ENCODE assay signal across 8 cellular contexts in the genomic region with DNA sequence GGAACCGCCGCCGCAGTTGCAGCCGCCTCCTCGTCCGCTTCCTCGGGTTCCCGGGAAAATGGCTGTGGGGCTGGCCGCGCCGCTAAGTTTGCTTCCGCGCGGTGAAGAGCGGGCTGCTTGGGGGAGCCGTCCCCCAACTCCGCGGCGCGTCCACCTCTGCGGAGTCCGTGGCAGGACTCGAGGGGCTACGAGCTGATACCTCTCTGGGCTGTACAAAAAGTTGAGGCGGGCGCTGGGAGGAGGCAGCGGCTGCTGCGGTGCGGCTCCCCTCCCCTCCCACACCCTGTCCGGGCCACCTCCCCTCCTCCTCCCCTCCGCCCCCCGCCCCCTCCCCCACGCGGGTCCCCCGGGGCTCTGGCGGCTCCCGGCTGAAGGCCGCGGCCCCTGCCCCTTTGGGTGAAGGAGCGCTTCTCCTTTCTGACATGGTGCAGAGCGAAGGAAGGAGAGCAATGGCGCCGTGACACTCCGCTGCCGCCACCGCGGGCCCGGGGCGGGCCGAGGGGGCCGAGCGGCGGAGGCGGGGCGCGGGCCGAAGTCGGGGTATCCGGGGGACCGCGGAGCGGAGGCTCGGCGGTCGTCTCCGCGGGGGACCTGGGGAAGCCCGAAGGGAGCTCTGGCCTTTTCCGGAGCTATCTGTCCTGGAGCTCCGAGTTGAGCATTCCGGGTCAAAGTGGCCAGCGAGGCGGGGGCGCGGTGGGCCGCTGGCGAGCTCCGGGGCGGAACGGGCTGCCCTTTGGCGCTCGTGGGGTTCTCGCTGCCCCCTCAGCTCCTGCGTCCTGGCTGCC. TPM values are rescaled to one million over a fixed set of nuclear protein-coding genes. Genes with fewer than 3 reads are reported as not detected.
DNase-seq lines count a peak whose midpoint lies in the region; ATAC-seq, FAIRE-seq and TF ChIP-seq lines count a peak whose summit lies in the region.

No MANE protein-coding gene starts in this region.

- peak; percentile 12 for ATAC-seq in HG03196 (IDR thresholded peaks at IDR 0.05; ENCODE audit: unreplicated experiment)
- ATAC-seq in HG02759 (IDR thresholded peaks at IDR 0.05; ENCODE audit: unreplicated experiment) = no peak

- no peak for FAIRE-seq in kidney (lab: Jason Lieb, UNC)

- H3K27ac ChIP-seq in caudate nucleus (ENCODE audit: low read depth, low read length) = peak overlapping the region; percentile 93
- H3K27ac ChIP-seq in kidney (ENCODE audit: low read depth in 2 of 2, low read length in 2 of 2) = peak overlapping the region; percentile 85 to 95

- peaks cover 11 to 22% of the 10 kb centered on the region in 2 donors for H3K4me1 ChIP-seq in kidney (ENCODE audit: control insufficient read depth in 1 of 2, insufficient read depth in 1 of 2, low read depth in 1 of 2, low read length in 2 of 2)

- H3K36me3 ChIP-seq in kidney (ENCODE audit: control insufficient read depth in 1 of 2, insufficient read depth in 2 of 2, low read length in 2 of 2) = peaks cover 12 to 15% of the 10 kb centered on the region in 2 donors

- intact Hi-C loops in kidney (cut with DNase I) = no loop called here

- H3K9me3 ChIP-seq in kidney (ENCODE audit: control insufficient read depth in 1 of 2, low read length in 2 of 2) = no peaks in the 10 kb centered on the region

- peak overlapping the region; percentile 96 to 98 for H3K4me3 ChIP-seq in kidney (ENCODE audit: low read length in 2 of 2)

- H3K9ac ChIP-seq in kidney (ENCODE audit: low read length in 2 of 2) = peak overlapping the region; percentile 97

- DNase-seq in GM13977 (ENCODE audit: low spot score) (peak; percentile 64), UCSD-AML1 (lab: John Stamatoyannopoulos, UW; ENCODE audit: unreplicated experiment) (peak; percentile 60), caudate nucleus (lab: John Stamatoyannopoulos, UW) (peak in 26 of 61 donors; percentile 11 to 68 (median 44)), kidney (peak; percentile 87), OCI-M2 (lab: John Stamatoyannopoulos, UW; ENCODE audit: unreplicated experiment) (no peak)
- peak; percentile 53 for DNase-seq in stimulated activated CD4-positive, alpha-beta T cell treated with anti-CD3 and anti-CD28 coated beads, Interleukin-15, amount 100 ng/mL, for 24 hours

- in situ Hi-C loops in GM13977 (cut with MboI; ENCODE audit: low pct_unique_long_range_greater_than_20kb, low sequenced_read_pairs, unreplicated experiment) = no loop called here

- TF ChIP-seq CTCF in GM13977 (IDR thresholded peaks at IDR 0.05; ENCODE audit: extremely low read depth, insufficient read depth, missing control alignments) = no peak
- no peak for TF ChIP-seq CTCF in kidney (IDR thresholded peaks at IDR 0.05; ENCODE audit: borderline replicate concordance, extremely low read depth, insufficient read depth)

RNA-seq across cellular contexts. Expression of gene ARID4A, which starts 0.7 kb away (rescaled TPM):
- total RNA-seq in kidney = 32.5 TPM
- 3.9 TPM for polyA plus RNA-seq in kidney (ENCODE audit: insufficient read depth, low read depth, low replicate concordance)

RNA-seq across cellular contexts. Expression of gene PSMA3, which starts 54.4 kb away (rescaled TPM):
- 151 TPM for total RNA-seq in kidney
- 164 TPM for polyA plus RNA-seq in kidney (ENCODE audit: insufficient read depth, low read depth, low replicate concordance)
